Comparison of ENCODE assay signal across 1 cellular context in the genomic region with DNA sequence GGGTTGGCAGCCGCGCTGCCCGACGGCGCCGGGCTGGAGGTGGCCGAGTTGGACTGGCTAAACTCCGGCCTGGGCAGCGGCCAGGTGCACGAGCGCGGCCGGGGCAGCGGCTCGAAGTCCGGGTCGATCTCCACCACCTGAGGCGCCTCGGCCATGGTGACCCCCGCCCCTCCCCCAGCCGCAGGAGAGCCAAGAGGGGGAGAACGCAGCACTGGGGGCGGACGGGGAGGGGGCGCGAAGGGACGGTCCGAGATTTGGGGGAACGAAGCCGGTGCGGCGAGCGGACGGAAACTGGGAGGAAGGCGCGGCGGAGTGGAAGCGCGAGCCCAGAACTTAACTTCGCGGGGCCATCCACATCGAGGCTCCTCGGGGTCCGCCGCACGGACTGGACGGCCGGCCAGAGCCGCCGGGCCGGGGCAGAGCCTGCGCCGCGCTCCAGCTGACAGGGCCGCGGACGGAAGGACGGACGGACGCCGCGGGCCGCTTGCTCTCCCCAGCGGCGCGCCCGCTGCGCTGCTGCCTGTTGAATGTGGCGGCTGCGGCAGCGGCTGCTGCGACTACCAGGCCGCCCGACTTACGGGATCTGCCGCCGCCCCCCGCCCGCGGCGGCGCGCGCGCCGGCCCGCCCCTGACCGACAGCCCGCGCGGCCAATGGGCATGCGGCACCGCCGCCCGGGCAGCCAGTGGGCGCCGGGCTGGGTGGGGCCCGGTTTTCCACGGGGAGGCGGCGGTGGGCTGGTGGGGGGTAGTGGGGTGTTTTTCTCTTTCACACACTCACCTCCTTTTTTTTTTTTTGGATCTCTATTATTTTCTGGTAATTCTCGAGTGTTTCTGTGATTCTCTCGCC.
TF ChIP-seq lines count a peak whose summit lies in the region.

A gene (minus strand): TSS at position 584 of the 847 bp plus-strand sequence. CDS start 429 bp downstream, at position 155.

TF ChIP-seq in HepG2, 621 proteins besides CTCF, POLR2A, EP300 and RAD21 (continued from another document and continues in another):
- TF ChIP-seq, protein P1, sequence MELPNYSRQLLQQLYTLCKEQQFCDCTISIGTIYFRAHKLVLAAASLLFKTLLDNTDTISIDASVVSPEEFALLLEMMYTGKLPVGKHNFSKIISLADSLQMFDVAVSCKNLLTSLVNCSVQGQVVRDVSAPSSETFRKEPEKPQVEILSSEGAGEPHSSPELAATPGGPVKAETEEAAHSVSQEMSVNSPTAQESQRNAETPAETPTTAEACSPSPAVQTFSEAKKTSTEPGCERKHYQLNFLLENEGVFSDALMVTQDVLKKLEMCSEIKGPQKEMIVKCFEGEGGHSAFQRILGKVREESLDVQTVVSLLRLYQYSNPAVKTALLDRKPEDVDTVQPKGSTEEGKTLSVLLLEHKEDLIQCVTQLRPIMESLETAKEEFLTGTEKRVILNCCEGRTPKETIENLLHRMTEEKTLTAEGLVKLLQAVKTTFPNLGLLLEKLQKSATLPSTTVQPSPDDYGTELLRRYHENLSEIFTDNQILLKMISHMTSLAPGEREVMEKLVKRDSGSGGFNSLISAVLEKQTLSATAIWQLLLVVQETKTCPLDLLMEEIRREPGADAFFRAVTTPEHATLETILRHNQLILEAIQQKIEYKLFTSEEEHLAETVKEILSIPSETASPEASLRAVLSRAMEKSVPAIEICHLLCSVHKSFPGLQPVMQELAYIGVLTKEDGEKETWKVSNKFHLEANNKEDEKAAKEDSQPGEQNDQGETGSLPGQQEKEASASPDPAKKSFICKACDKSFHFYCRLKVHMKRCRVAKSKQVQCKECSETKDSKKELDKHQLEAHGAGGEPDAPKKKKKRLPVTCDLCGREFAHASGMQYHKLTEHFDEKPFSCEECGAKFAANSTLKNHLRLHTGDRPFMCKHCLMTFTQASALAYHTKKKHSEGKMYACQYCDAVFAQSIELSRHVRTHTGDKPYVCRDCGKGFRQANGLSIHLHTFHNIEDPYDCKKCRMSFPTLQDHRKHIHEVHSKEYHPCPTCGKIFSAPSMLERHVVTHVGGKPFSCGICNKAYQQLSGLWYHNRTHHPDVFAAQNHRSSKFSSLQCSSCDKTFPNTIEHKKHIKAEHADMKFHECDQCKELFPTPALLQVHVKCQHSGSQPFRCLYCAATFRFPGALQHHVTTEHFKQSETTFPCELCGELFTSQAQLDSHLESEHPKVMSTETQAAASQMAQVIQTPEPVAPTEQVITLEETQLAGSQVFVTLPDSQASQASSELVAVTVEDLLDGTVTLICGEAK (IDR thresholded peaks at IDR 0.05), result no peak
- TF ChIP-seq, protein P1 (CRISPR knock-in tag; IDR thresholded peaks at IDR 0.05), result no peak; the same call in 1 of the 2 replicates
- TF ChIP-seq ZNF720 (CRISPR knock-in tag; IDR thresholded peaks at IDR 0.05) (no peak), IKZF4 (CRISPR knock-in tag; IDR thresholded peaks at IDR 0.05; ENCODE audit: borderline replicate concordance, low read depth, not compliant biosample characterization) (peak; percentile 48), ZNF607 (CRISPR knock-in tag; IDR thresholded peaks at IDR 0.05; ENCODE audit: borderline replicate concordance) (0 out of 2 replicates have a peak, but pooled peaks have one; percentile 41), GTF3A (CRISPR knock-in tag; conservative IDR thresholded peaks at IDR 0.05) (no peak), SALL1 (CRISPR knock-in tag; IDR thresholded peaks at IDR 0.05) (peak; percentile 53; the same call in 1 of the 2 replicates), GATAD1 (CRISPR knock-in tag; IDR thresholded peaks at IDR 0.05) (no peak), ZNF451 (CRISPR knock-in tag; IDR thresholded peaks at IDR 0.05) (peak; percentile 49; the same call in 1 of the 2 replicates), KLF6 (CRISPR knock-in tag; IDR thresholded peaks at IDR 0.05) (peak; percentile 36; the same call in 1 of the 2 replicates), STAG1 (CRISPR knock-in tag; IDR thresholded peaks at IDR 0.05) (peak; percentile 14; the same call in 1 of the 2 replicates), ELF1 (CRISPR knock-in tag; IDR thresholded peaks at IDR 0.05) (no peak), ZNF329 (CRISPR knock-in tag; IDR thresholded peaks at IDR 0.05; ENCODE audit: low read depth) (no peak), SRSF9 (IDR thresholded peaks at IDR 0.05; ENCODE audit: borderline replicate concordance, insufficient read depth, low read depth, low read length, poor library complexity, severe bottlenecking) (no peak), CREB1 (IDR thresholded peaks at IDR 0.05) (no peak), CREB1 (CRISPR knock-in tag; IDR thresholded peaks at IDR 0.05) (no peak), ZNF225 (CRISPR knock-in tag; IDR thresholded peaks at IDR 0.05) (no peak), ZNF124 (CRISPR knock-in tag; IDR thresholded peaks at IDR 0.05) (no peak), ISL2 (CRISPR knock-in tag; IDR thresholded peaks at IDR 0.05) (no peak; the same call in 1 of the 2 replicates), TGIF2 (CRISPR knock-in tag; IDR thresholded peaks at IDR 0.05) (no peak), NONO (IDR thresholded peaks at IDR 0.05) (no peak), NONO (CRISPR knock-in tag; conservative IDR thresholded peaks at IDR 0.05) (no peak), ATF7 (IDR thresholded peaks at IDR 0.05) (no peak), ATF7 (CRISPR knock-in tag; IDR thresholded peaks at IDR 0.05) (no peak), PRPF4 (IDR thresholded peaks at IDR 0.05; ENCODE audit: low read depth, low read length, poor library complexity, severe bottlenecking) (no peak)
- TF ChIP-seq, protein P2, sequence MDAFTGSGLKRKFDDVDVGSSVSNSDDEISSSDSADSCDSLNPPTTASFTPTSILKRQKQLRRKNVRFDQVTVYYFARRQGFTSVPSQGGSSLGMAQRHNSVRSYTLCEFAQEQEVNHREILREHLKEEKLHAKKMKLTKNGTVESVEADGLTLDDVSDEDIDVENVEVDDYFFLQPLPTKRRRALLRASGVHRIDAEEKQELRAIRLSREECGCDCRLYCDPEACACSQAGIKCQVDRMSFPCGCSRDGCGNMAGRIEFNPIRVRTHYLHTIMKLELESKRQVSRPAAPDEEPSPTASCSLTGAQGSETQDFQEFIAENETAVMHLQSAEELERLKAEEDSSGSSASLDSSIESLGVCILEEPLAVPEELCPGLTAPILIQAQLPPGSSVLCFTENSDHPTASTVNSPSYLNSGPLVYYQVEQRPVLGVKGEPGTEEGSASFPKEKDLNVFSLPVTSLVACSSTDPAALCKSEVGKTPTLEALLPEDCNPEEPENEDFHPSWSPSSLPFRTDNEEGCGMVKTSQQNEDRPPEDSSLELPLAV (CRISPR knock-in tag; conservative IDR thresholded peaks at IDR 0.05; ENCODE audit: low read depth), result no peak
- TF ChIP-seq, protein P3, sequence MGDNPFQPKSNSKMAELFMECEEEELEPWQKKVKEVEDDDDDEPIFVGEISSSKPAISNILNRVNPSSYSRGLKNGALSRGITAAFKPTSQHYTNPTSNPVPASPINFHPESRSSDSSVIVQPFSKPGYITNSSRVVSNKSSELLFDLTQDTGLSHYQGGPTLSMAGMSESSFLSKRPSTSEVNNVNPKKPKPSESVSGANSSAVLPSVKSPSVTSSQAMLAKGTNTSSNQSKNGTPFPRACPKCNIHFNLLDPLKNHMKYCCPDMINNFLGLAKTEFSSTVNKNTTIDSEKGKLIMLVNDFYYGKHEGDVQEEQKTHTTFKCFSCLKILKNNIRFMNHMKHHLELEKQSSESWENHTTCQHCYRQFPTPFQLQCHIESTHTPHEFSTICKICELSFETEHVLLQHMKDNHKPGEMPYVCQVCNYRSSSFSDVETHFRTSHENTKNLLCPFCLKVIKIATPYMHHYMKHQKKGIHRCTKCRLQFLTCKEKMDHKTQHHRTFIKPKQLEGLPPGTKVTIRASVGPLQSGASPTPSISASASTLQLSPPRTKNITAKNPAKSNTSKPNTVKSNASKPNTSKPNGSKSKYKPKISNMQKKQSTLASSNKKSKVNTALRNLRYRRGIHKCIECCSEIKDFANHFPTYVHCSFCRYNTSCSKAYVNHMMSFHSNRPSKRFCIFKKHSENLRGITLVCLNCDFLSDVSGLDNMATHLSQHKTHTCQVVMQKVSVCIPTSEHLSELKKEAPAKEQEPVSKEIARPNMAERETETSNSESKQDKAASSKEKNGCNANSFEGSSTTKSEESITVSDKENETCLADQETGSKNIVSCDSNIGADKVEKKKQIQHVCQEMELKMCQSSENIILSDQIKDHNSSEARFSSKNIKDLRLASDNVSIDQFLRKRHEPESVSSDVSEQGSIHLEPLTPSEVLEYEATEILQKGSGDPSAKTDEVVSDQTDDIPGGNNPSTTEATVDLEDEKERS (CRISPR knock-in tag; IDR thresholded peaks at IDR 0.05), result no peak
- TF ChIP-seq, protein P4, sequence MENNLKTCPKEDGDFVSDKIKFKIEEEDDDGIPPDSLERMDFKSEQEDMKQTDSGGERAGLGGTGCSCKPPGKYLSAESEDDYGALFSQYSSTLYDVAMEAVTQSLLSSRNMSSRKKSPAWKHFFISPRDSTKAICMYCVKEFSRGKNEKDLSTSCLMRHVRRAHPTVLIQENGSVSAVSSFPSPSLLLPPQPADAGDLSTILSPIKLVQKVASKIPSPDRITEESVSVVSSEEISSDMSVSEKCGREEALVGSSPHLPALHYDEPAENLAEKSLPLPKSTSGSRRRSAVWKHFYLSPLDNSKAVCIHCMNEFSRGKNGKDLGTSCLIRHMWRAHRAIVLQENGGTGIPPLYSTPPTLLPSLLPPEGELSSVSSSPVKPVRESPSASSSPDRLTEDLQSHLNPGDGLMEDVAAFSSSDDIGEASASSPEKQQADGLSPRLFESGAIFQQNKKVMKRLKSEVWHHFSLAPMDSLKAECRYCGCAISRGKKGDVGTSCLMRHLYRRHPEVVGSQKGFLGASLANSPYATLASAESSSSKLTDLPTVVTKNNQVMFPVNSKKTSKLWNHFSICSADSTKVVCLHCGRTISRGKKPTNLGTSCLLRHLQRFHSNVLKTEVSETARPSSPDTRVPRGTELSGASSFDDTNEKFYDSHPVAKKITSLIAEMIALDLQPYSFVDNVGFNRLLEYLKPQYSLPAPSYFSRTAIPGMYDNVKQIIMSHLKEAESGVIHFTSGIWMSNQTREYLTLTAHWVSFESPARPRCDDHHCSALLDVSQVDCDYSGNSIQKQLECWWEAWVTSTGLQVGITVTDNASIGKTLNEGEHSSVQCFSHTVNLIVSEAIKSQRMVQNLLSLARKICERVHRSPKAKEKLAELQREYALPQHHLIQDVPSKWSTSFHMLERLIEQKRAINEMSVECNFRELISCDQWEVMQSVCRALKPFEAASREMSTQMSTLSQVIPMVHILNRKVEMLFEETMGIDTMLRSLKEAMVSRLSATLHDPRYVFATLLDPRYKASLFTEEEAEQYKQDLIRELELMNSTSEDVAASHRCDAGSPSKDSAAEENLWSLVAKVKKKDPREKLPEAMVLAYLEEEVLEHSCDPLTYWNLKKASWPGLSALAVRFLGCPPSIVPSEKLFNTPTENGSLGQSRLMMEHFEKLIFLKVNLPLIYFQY (CRISPR knock-in tag; IDR thresholded peaks at IDR 0.05; ENCODE audit: borderline replicate concordance), result peak; percentile 14; the same call in 1 of the 2 replicates
- TF ChIP-seq, protein P5, sequence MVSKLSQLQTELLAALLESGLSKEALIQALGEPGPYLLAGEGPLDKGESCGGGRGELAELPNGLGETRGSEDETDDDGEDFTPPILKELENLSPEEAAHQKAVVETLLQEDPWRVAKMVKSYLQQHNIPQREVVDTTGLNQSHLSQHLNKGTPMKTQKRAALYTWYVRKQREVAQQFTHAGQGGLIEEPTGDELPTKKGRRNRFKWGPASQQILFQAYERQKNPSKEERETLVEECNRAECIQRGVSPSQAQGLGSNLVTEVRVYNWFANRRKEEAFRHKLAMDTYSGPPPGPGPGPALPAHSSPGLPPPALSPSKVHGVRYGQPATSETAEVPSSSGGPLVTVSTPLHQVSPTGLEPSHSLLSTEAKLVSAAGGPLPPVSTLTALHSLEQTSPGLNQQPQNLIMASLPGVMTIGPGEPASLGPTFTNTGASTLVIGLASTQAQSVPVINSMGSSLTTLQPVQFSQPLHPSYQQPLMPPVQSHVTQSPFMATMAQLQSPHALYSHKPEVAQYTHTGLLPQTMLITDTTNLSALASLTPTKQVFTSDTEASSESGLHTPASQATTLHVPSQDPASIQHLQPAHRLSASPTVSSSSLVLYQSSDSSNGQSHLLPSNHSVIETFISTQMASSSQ (IDR thresholded peaks at IDR 0.05; ENCODE audit: low read depth), result no peak
- TF ChIP-seq, protein P5 (CRISPR knock-in tag; IDR thresholded peaks at IDR 0.05; ENCODE audit: borderline replicate concordance), result no peak
